Comparison of ENCODE assay signal across 26 cellular contexts in genomic region chr18:36470896-36471295, GRCh38.
"Had no signal": no experiment of that assay in that cellular context is flagged by ENCODE, and none has a peak within 500 bp of the region (broad histone marks: within the 10 kb centered on the region; RNA-seq: fewer than 3 reads in every experiment).

No MANE protein-coding gene starts in this region.

- H3K4me3 Mint-ChIP-seq: activated CD4-positive, alpha-beta T cell treated with anti-CD3 and anti-CD28 coated beads for 36 hours; activated T-cell treated with anti-CD3 and anti-CD28 coated beads, Interleukin-2, amount 50 U/mL, for 24 hours; activated T-helper 17 cell treated with anti-CD3 and anti-CD28 coated beads, Interleukin-2, amount 50 U/mL, for 72 hours; brain; central memory CD8-positive, alpha-beta T cell; naive B cell; stimulated activated effector memory CD8-positive, alpha-beta T cell treated with anti-CD3 and anti-CD28 coated beads, Interleukin-12 subunit alpha, Interleukin-12 subunit beta, amount 100 ng/mL, for 72 hours; stimulated activated naive CD8-positive, alpha-beta T cell treated with anti-CD3 and anti-CD28 coated beads, Interleukin-15, amount 100 ng/mL, for 72 hours had no signal

- H3K27me3 ChIP-seq: dorsolateral prefrontal cortex, esophagus muscularis mucosa, right lobe of liver, tibial artery had no signal

- H3K36me3 Mint-ChIP-seq: activated naive CD4-positive, alpha-beta T cell treated with anti-CD3 and anti-CD28 coated beads, Interleukin-2, amount 50 U/mL, for 72 hours; brain; naive B cell; stimulated activated effector memory CD8-positive, alpha-beta T cell treated with anti-CD3 and anti-CD28 coated beads, Interleukin-12 subunit alpha, Interleukin-12 subunit beta, amount 100 ng/mL, for 72 hours had no signal

- H3K4me1 Mint-ChIP-seq: activated T-helper 17 cell treated with anti-CD3 and anti-CD28 coated beads, Interleukin-2, amount 50 U/mL, for 72 hours; central memory CD8-positive, alpha-beta T cell; naive B cell; stimulated activated effector memory CD8-positive, alpha-beta T cell treated with anti-CD3 and anti-CD28 coated beads, Interleukin-12 subunit alpha, Interleukin-12 subunit beta, amount 100 ng/mL, for 72 hours; stimulated activated naive CD8-positive, alpha-beta T cell treated with anti-CD3 and anti-CD28 coated beads, Interleukin-15, amount 100 ng/mL, for 72 hours had no signal

- H3K27ac Mint-ChIP-seq: activated CD4-positive, alpha-beta T cell treated with anti-CD3 and anti-CD28 coated beads for 36 hours; activated naive CD4-positive, alpha-beta T cell treated with anti-CD3 and anti-CD28 coated beads, Interleukin-2, amount 50 U/mL, for 72 hours; activated T-cell treated with anti-CD3 and anti-CD28 coated beads, Interleukin-2, amount 50 U/mL, for 24 hours; activated T-helper 17 cell treated with anti-CD3 and anti-CD28 coated beads, Interleukin-2, amount 50 U/mL, for 72 hours; brain; stimulated activated effector memory CD8-positive, alpha-beta T cell treated with anti-CD3 and anti-CD28 coated beads, Interleukin-12 subunit alpha, Interleukin-12 subunit beta, amount 100 ng/mL, for 72 hours; stimulated activated naive CD8-positive, alpha-beta T cell treated with anti-CD3 and anti-CD28 coated beads, Interleukin-15, amount 100 ng/mL, for 72 hours had no signal

- H3K9me3 Mint-ChIP-seq: activated naive CD4-positive, alpha-beta T cell treated with anti-CD3 and anti-CD28 coated beads, Interleukin-2, amount 50 U/mL, for 72 hours; activated T-cell treated with anti-CD3 and anti-CD28 coated beads, Interleukin-2, amount 50 U/mL, for 24 hours; activated T-helper 17 cell treated with anti-CD3 and anti-CD28 coated beads, Interleukin-2, amount 50 U/mL, for 72 hours; brain; central memory CD8-positive, alpha-beta T cell; naive B cell; stimulated activated effector memory CD8-positive, alpha-beta T cell treated with anti-CD3 and anti-CD28 coated beads, Interleukin-12 subunit alpha, Interleukin-12 subunit beta, amount 100 ng/mL, for 72 hours; stimulated activated naive CD8-positive, alpha-beta T cell treated with anti-CD3 and anti-CD28 coated beads, Interleukin-15, amount 100 ng/mL, for 72 hours had no signal

- H3K4me3 ChIP-seq: esophagus muscularis mucosa, lower lobe of right lung, psoas muscle, right lobe of liver, tibial artery had no signal

- H3K36me3 ChIP-seq: esophagus muscularis mucosa, lower lobe of right lung, right lobe of liver, tibial artery had no signal

- H3K9me3 ChIP-seq: esophagus muscularis mucosa, lower lobe of right lung, psoas muscle, right lobe of liver, tibial artery had no signal

- H3K27ac ChIP-seq: dorsolateral prefrontal cortex, esophagus muscularis mucosa, lower lobe of right lung, psoas muscle, right lobe of liver, tibial artery had no signal

- DNase-seq: activated CD4-positive, alpha-beta T cell treated with anti-CD3 and anti-CD28 coated beads for 36 hours; activated CD4-positive, alpha-beta T cell treated with anti-CD3 and anti-CD28 coated beads, Interleukin-2, amount 50 U/mL, for 4 hours; activated CD8-positive, alpha-beta memory T cell treated with anti-CD3 and anti-CD28 coated beads for 24 hours; activated CD8-positive, alpha-beta memory T cell treated with anti-CD3 and anti-CD28 coated beads, Interleukin-2, amount 50 U/mL, for 4 hours; activated T-cell treated with anti-CD3 and anti-CD28 coated beads, Interleukin-2, amount 50 U/mL, for 24 hours; aorta; glutamatergic neuron; islet precursor cell; left cardiac atrium; lower lobe of right lung; naive B cell; psoas muscle; right lobe of liver; small intestine; stimulated activated CD4-positive, alpha-beta T cell treated with anti-CD3 and anti-CD28 coated beads, Interleukin-2, amount 100 ng/mL, for 24 hours; stimulated activated naive CD8-positive, alpha-beta T cell treated with anti-CD3 and anti-CD28 coated beads, Interleukin-15, amount 100 ng/mL, for 72 hours; T-helper 1 cell; T-helper 9 cell; tibial artery had no signal

- ATAC-seq: activated CD4-positive, alpha-beta T cell treated with anti-CD3 and anti-CD28 coated beads for 36 hours; activated naive CD4-positive, alpha-beta T cell treated with anti-CD3 and anti-CD28 coated beads, Interleukin-2, amount 50 U/mL, for 72 hours; activated T-helper 17 cell treated with anti-CD3 and anti-CD28 coated beads, Interleukin-2, amount 50 U/mL, for 72 hours; lower lobe of right lung; psoas muscle; stimulated activated effector memory CD8-positive, alpha-beta T cell treated with anti-CD3 and anti-CD28 coated beads, Interleukin-12 subunit alpha, Interleukin-12 subunit beta, amount 100 ng/mL, for 72 hours; stimulated activated naive CD8-positive, alpha-beta T cell treated with anti-CD3 and anti-CD28 coated beads, Interleukin-15, amount 100 ng/mL, for 72 hours had no signal

- H3K4me1 ChIP-seq: lower lobe of right lung, right lobe of liver had no signal
